Comparison of ENCODE assay signal across 8 cellular contexts in genomic region chr2:143936758-143937562, GRCh38.
A peak's percentile ranks its signal among the peaks of the same experiment; 100 is the strongest.
DNase-seq lines count a peak whose midpoint lies in the region; ATAC-seq, FAIRE-seq and TF ChIP-seq lines count a peak whose summit lies in the region.

No MANE protein-coding gene starts in this region.

- H3K4me3 ChIP-seq in breast epithelium (peak overlapping the region; percentile 54 to 69 (median 55)), keratinocyte (ENCODE audit: control insufficient read depth in 2 of 3, extremely low read depth in 1 of 3, insufficient read depth in 2 of 3, low read depth in 1 of 3, low read length in 3 of 3) (peak overlapping the region; percentile 43 to 75 (median 63))

- FAIRE-seq in keratinocyte (lab: Jason Lieb, UNC), result no peak

- H3K9ac ChIP-seq in keratinocyte (ENCODE audit: control insufficient read depth, extremely low read depth, insufficient read depth, low read length), result peak overlapping the region; percentile 55

- H3K36me3 ChIP-seq in breast epithelium (no peaks in the 10 kb centered on the region), keratinocyte (ENCODE audit: control insufficient read depth in 2 of 2, extremely low read depth in 1 of 2, insufficient read depth in 2 of 2, low read length in 2 of 2) (no peaks in the 10 kb centered on the region)

- intact Hi-C loops in breast epithelium (cut with DNase I; ENCODE audit: low total_unique reads), result no loop called here

- no peak for TF ChIP-seq CTCF in breast epithelium (IDR thresholded peaks at IDR 0.05)
- TF ChIP-seq CTCF in keratinocyte (optimal IDR thresholded peaks at IDR 0.05 in 1 of 3, IDR thresholded peaks at IDR 0.05 in 1 of 3, conservative IDR thresholded peaks at IDR 0.05 in 1 of 3; ENCODE audit: extremely low read depth in 1 of 3, insufficient read depth in 2 of 3, low read length in 3 of 3), result no peak

- peak; percentile 54 for DNase-seq in NCI-H748 (lab: John Stamatoyannopoulos, UW; ENCODE audit: unreplicated experiment)
- DNase-seq in NCI-H748 treated with DMSO at 0.1 percent for 48 hours (lab: John Stamatoyannopoulos, UW), result no peak
- peak; percentile 54 for DNase-seq in OCI-M1 (lab: John Stamatoyannopoulos, UW)
- DNase-seq in breast epithelium (ENCODE audit: low spot score in 2 of 2), result no peak
- DNase-seq in keratinocyte (ENCODE audit: low read depth, low spot score), result no peak
- DNase-seq in stimulated activated CD4-positive, alpha-beta T cell treated with anti-CD3 and anti-CD28 coated beads, Interleukin-15, amount 100 ng/mL, for 24 hours, result peak; percentile 60
- no peak for DNase-seq in NCI-H1105 treated with DMSO at 0.1 percent for 48 hours (lab: John Stamatoyannopoulos, UW)

- H3K27ac ChIP-seq in breast epithelium (peak overlapping the region in 1 of 2 donors; percentile 46), keratinocyte (ENCODE audit: control insufficient read depth, insufficient read depth, low read length) (no peak overlapping the region)

- H3K9me3 ChIP-seq in breast epithelium (no peaks in the 10 kb centered on the region), keratinocyte (ENCODE audit: control insufficient read depth, low read depth, low read length) (no peaks in the 10 kb centered on the region)

- TF ChIP-seq POLR2A in breast epithelium (IDR thresholded peaks at IDR 0.05), result no peak

- H3K4me2 ChIP-seq in keratinocyte (ENCODE audit: control insufficient read depth, extremely low read depth, insufficient read depth, low read depth, low read length), result peak overlapping the region; percentile 88

- H3K9me1 ChIP-seq in keratinocyte (ENCODE audit: control insufficient read depth, extremely low read depth, insufficient read depth, low read length), result no peaks in the 10 kb centered on the region

- no peaks in the 10 kb centered on the region for H3K4me1 ChIP-seq in breast epithelium
- peaks cover 3% of the 10 kb centered on the region for H3K4me1 ChIP-seq in keratinocyte (ENCODE audit: control insufficient read depth, extremely low read depth, insufficient read depth, low read length)

- peak overlapping the region; percentile 78 for H2AFZ ChIP-seq in keratinocyte (ENCODE audit: control insufficient read depth, low read length)

- peaks cover 0 to 11% of the 10 kb centered on the region in 2 donors for H3K27me3 ChIP-seq in breast epithelium
- peaks cover 7% of the 10 kb centered on the region for H3K27me3 ChIP-seq in keratinocyte (ENCODE audit: control insufficient read depth, extremely low read depth, insufficient read depth, low read length)

- peak; percentile 51 for ATAC-seq in HG02870 (IDR thresholded peaks at IDR 0.05; ENCODE audit: unreplicated experiment)

- dilution Hi-C loops in keratinocyte (cut with MboI; ENCODE audit: extremely low pct_ligation_motif_present, low sequenced_read_pairs), result no loop called here

- H4K20me1 ChIP-seq in keratinocyte (ENCODE audit: control insufficient read depth, extremely low read depth, insufficient read depth, low read length), result no peaks in the 10 kb centered on the region

- no peaks in the 10 kb centered on the region for H3K79me2 ChIP-seq in keratinocyte (ENCODE audit: control insufficient read depth, insufficient read depth, low read length)

Comparison
In these comparisons a context has a peak if more than half of its experiments do, and no peak if none do; other contexts are left out.
1. DNase-seq: peak in NCI-H748 (single experiment), OCI-M1 (single experiment) and stimulated activated CD4-positive, alpha-beta T cell treated with anti-CD3 and anti-CD28 coated beads, Interleukin-15, amount 100 ng/mL, for 24 hours (single experiment); none in NCI-H748 treated with DMSO at 0.1 percent for 48 hours (single experiment), breast epithelium (0 of 2), keratinocyte (single experiment) and NCI-H1105 treated with DMSO at 0.1 percent for 48 hours (single experiment).